9 cellular contexts compared by ENCODE assay signal in the genomic region with DNA sequence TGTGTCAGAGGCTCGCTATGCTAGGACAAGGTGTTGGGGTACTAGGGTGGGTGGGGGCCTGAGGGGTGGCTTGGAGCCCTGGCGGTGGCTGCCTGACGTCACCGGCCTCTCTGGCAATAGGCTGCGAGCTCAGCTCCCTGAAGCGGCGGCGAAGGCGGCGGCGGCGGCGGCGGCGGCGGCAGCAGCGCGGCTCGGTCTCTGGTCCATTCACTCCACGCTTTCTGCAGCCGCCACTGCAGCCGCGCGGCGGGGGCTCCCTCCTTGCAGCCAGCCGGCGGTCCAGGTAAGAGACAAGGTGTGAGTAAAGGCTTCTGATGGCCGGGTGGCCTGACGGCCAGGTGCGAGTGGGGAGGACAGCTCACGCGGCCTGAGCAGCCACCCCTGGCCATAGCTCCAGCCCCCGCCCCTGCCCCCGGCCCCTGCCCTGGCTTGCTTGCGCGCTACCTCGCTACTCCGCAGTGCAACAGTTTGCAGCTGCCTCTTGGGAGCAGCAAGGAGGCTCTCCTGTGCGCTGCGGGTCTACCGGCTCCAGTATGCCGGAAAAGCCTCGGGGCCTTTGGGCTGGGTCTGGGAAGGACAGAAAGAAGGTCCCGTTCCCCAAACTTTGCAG. TPM values are rescaled to one million over a fixed set of nuclear protein-coding genes. Genes with fewer than 3 reads are reported as not detected.
DNase-seq lines count a peak whose midpoint lies in the region; ATAC-seq, FAIRE-seq and TF ChIP-seq lines count a peak whose summit lies in the region.
"Had no signal": no experiment of that assay in that cellular context is flagged by ENCODE, and none has a peak within 500 bp of the region (broad histone marks: within the 10 kb centered on the region; RNA-seq: fewer than 3 reads in every experiment).

A gene (plus strand): TSS at position 210 of the 610 bp plus-strand sequence. CDS start 1,444 bp downstream, outside the sequence.

- peaks cover 0 to 29% (median 3%) of the 10 kb centered on the region in 4 donors for H3K27me3 ChIP-seq in pancreas
- H3K27me3 ChIP-seq in HepG2 (ENCODE audit: control insufficient read depth in 1 of 2, insufficient read depth in 2 of 2, low read length in 2 of 2): no peaks in the 10 kb centered on the region

- no peaks in the 10 kb centered on the region for H3K9me3 ChIP-seq in pancreas
- H3K9me3 ChIP-seq in HepG2 (ENCODE audit: low read length): no peaks in the 10 kb centered on the region
- H3K9me3 ChIP-seq: left lung had no signal

- no peaks in the 10 kb centered on the region for H3K79me2 ChIP-seq in HepG2 (ENCODE audit: insufficient read depth, low read length)

- TF ChIP-seq RAD21 in HepG2 (CRISPR knock-in tag; IDR thresholded peaks at IDR 0.05): no peak

- H3K9me3 Mint-ChIP-seq in stimulated activated memory B cell treated with anti-CD40 and anti-IgM and Interleukin-4, amounts not matched to agents 10 μg/mL and 1 μg/mL and 100 μg/mL, for 72 hours: peaks cover 4% of the 10 kb centered on the region

- no peaks in the 10 kb centered on the region for H4K20me1 ChIP-seq in HepG2 (ENCODE audit: insufficient read depth, low read length)

- no peak for FAIRE-seq in pancreas (lab: Jason Lieb, UNC)
- FAIRE-seq in HepG2 (lab: Jason Lieb, UNC): no peak

- ATAC-seq in pancreas (peak in 3 of 4 donors; percentile 20 to 64 (median 54)), HepG2 (no peak; the same call in 2 of the 3 replicates), GM21737 (IDR thresholded peaks at IDR 0.05; ENCODE audit: unreplicated experiment) (no peak)
- ATAC-seq in stimulated activated memory B cell treated with anti-CD40 and anti-IgM and Interleukin-4, amounts not matched to agents 10 μg/mL and 1 μg/mL and 100 μg/mL, for 72 hours: no peak

- POLR2A ChIA-PET in HepG2 (lab: Yijun Ruan, JAX): no interaction called here

- TF ChIP-seq POLR2A in HepG2 (IDR thresholded peaks at IDR 0.05; ENCODE audit: insufficient read depth in 1 of 2, low read depth in 2 of 2, low read length in 2 of 2) (no peak), lower leg skin (IDR thresholded peaks at IDR 0.05) (no peak)

- in situ Hi-C loops in HepG2 (cut with HindIII; ENCODE audit: extremely low pct_ligation_motif_present, low pct_unique_long_range_greater_than_20kb): no loop called here

- no peak within 1 kb of the TSS for H2AFZ ChIP-seq in HepG2 (ENCODE audit: low read length)

- peaks cover 6% of the 10 kb centered on the region for H3K36me3 Mint-ChIP-seq in stimulated activated memory B cell treated with anti-CD40 and anti-IgM and Interleukin-4, amounts not matched to agents 10 μg/mL and 1 μg/mL and 100 μg/mL, for 72 hours

- H3K4me1 ChIP-seq in pancreas: peaks cover 0 to 4% (median 0%) of the 10 kb centered on the region in 3 donors
- H3K4me1 ChIP-seq in HepG2 (ENCODE audit: insufficient read depth, low read length): no peaks in the 10 kb centered on the region

- no peak within 1 kb of the TSS for H3K27ac ChIP-seq in pancreas
- no peak within 1 kb of the TSS for H3K27ac ChIP-seq in HepG2 (ENCODE audit: extremely low read length, insufficient read depth, low read length)
- H3K27ac ChIP-seq: left lung had no signal

- CTCF ChIA-PET in HepG2 (lab: Yijun Ruan, JAX; ENCODE audit: low intra/inter-chr PET ratio, low total read pairs): no interaction called here

- no peak within 1 kb of the TSS for H3K4me3 Mint-ChIP-seq in stimulated activated memory B cell treated with anti-CD40 and anti-IgM and Interleukin-4, amounts not matched to agents 10 μg/mL and 1 μg/mL and 100 μg/mL, for 72 hours

- H3K4me3 ChIP-seq in fibroblast of the aortic adventitia (ENCODE audit: low read depth, low read length) (peak within 1 kb of the TSS; percentile 64), pancreas (peak within 1 kb of the TSS in 2 of 4 donors; percentile 12 to 23), HepG2 (replicated peaks in 1 of 3; ENCODE audit: insufficient read depth in 1 of 3, low read depth in 2 of 3, low read length in 3 of 3) (no peak within 1 kb of the TSS), lower leg skin (ENCODE audit: low read depth, poor library complexity, severe bottlenecking) (no peak within 1 kb of the TSS)
- H3K4me3 ChIP-seq: left lung had no signal

- no peak for TF ChIP-seq EP300 in HepG2 (IDR thresholded peaks at IDR 0.05; ENCODE audit: low read depth in 2 of 2, low read length in 2 of 2)
- no peak for TF ChIP-seq EP300 in HepG2 (CRISPR knock-in tag; IDR thresholded peaks at IDR 0.05; ENCODE audit: borderline replicate concordance)

- no peak within 1 kb of the TSS for H3K27ac Mint-ChIP-seq in stimulated activated memory B cell treated with anti-CD40 and anti-IgM and Interleukin-4, amounts not matched to agents 10 μg/mL and 1 μg/mL and 100 μg/mL, for 72 hours

- BruUV-seq in HepG2 (replicated peaks; lab: Mats Ljungman, UMichigan): no TSS peak

- H3K9ac ChIP-seq in HepG2 (ENCODE audit: insufficient read depth, low read depth, low read length): no peak within 1 kb of the TSS

- 1% methylated on average over 29 to 44 of the region's 44 CpGs for WGBS in pancreas, 2 donors
- 4% methylated on average over 5 of the region's 44 CpGs for WGBS in HepG2 (ENCODE audit: low lambda C conversion rate)
- WGBS in lower leg skin, 2 donors: 2 to 3% methylated on average over 13 to 43 of the region's 44 CpGs

- no peak within 1 kb of the TSS for H3K4me2 ChIP-seq in HepG2 (ENCODE audit: low read depth, low read length)

- H3K27me3 Mint-ChIP-seq in stimulated activated memory B cell treated with anti-CD40 and anti-IgM and Interleukin-4, amounts not matched to agents 10 μg/mL and 1 μg/mL and 100 μg/mL, for 72 hours: peaks cover 44% of the 10 kb centered on the region

- intact Hi-C loops in pancreas (cut with DNase I): no loop called here
- intact Hi-C loops in HepG2 (cut with micrococcal nuclease; ENCODE audit: unreplicated experiment): no loop called here
- intact Hi-C loops in lower leg skin (cut with DNase I; ENCODE audit: low total_unique reads): no loop called here

- H3K4me1 Mint-ChIP-seq in stimulated activated memory B cell treated with anti-CD40 and anti-IgM and Interleukin-4, amounts not matched to agents 10 μg/mL and 1 μg/mL and 100 μg/mL, for 72 hours: no peaks in the 10 kb centered on the region

- peak; percentile 8 for DNase-seq in COR-L47 (lab: John Stamatoyannopoulos, UW)
- DNase-seq in NCI-H510A treated with DMSO at 0.1 percent for 48 hours (lab: John Stamatoyannopoulos, UW): peak; percentile 68
- DNase-seq in fibroblast of the aortic adventitia (ENCODE audit: low read depth): peak; percentile 8
- DNase-seq in pancreas: peak in 2 of 6 donors; percentile 57 to 63
- no peak for DNase-seq in HepG2 (ENCODE audit: low spot score)
- no peak for DNase-seq in lower leg skin (ENCODE audit: low spot score in 2 of 2)

- TF ChIP-seq CTCF in fibroblast of the aortic adventitia (IDR thresholded peaks at IDR 0.05; ENCODE audit: insufficient read depth, low read length) (no peak), pancreas (IDR thresholded peaks at IDR 0.05) (no peak), HepG2 (CRISPR knock-in tag; IDR thresholded peaks at IDR 0.05) (no peak), lower leg skin (IDR thresholded peaks at IDR 0.05) (no peak)

- H3K36me3 ChIP-seq in pancreas: no peaks in the 10 kb centered on the region
- no peaks in the 10 kb centered on the region for H3K36me3 ChIP-seq in HepG2 (replicated peaks in 1 of 2; ENCODE audit: control insufficient read depth in 1 of 2, insufficient read depth in 2 of 2, low read length in 2 of 2)
- H3K36me3 ChIP-seq: left lung had no signal

TF ChIP-seq in HepG2, 621 proteins besides CTCF, POLR2A, EP300 and RAD21 (continues in another document):
- TF ChIP-seq ZNF672 (CRISPR knock-in tag; IDR thresholded peaks at IDR 0.05) (no peak), ZNF260 (CRISPR knock-in tag; IDR thresholded peaks at IDR 0.05; ENCODE audit: borderline replicate concordance, low read depth) (no peak)
- TF ChIP-seq, protein P1, sequence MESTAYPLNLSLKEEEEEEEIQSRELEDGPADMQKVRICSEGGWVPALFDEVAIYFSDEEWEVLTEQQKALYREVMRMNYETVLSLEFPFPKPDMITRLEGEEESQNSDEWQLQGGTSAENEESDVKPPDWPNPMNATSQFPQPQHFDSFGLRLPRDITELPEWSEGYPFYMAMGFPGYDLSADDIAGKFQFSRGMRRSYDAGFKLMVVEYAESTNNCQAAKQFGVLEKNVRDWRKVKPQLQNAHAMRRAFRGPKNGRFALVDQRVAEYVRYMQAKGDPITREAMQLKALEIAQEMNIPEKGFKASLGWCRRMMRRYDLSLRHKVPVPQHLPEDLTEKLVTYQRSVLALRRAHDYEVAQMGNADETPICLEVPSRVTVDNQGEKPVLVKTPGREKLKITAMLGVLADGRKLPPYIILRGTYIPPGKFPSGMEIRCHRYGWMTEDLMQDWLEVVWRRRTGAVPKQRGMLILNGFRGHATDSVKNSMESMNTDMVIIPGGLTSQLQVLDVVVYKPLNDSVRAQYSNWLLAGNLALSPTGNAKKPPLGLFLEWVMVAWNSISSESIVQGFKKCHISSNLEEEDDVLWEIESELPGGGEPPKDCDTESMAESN (CRISPR knock-in tag; conservative IDR thresholded peaks at IDR 0.05): no peak

RNA-seq across cellular contexts. Expression of the gene that starts here (rescaled TPM):
- total RNA-seq in fibroblast of the aortic adventitia (ENCODE audit: low replicate concordance) (0.09 TPM in 1 of 2 replicates, not detected in the other), pancreas (not detected), HepG2 (2016; rRNA removed; fragmentation: Illumina TruSeq; extraction: Trizol) (not detected in 2 replicates), lower leg skin (under 1 TPM in 1 of 4 donors, not detected in 3; 0.03 TPM)
- polyA plus RNA-seq in pancreas (not detected), HepG2 (2011; rRNA removed) (not detected in 2 replicates)
- total RNA-seq in HepG2 (2016; cell fraction: cytosol; rRNA removed; fragmentation: Illumina TruSeq; extraction: Trizol; ENCODE audit: low read depth): not detected in 2 replicates
- total RNA-seq in HepG2 (2016; cell fraction: insoluble cytoplasmic fraction; rRNA removed; fragmentation: Illumina TruSeq; extraction: Trizol): not detected in 2 replicates
- not detected in 2 replicates for total RNA-seq in HepG2 (2016; cell fraction: membrane; rRNA removed; fragmentation: Illumina TruSeq; extraction: Trizol)
- total RNA-seq in HepG2 (2016; cell fraction: nucleus; rRNA removed; fragmentation: Illumina TruSeq; extraction: Trizol): not detected in 2 replicates
- polyA plus RNA-seq in HepG2 (2011; cell fraction: cytosol; rRNA removed): not detected in 2 replicates
- not detected in 2 replicates for polyA plus RNA-seq in HepG2 (2011; cell fraction: nucleus; rRNA removed)
- polyA plus RNA-seq in HepG2 (2012): not detected in 2 replicates
- polyA plus RNA-seq in HepG2 (2016; cell fraction: cytosol; fragmentation: Illumina TruSeq; extraction: Trizol; ENCODE audit: low read depth): not detected in 2 replicates
- not detected in 2 replicates for polyA plus RNA-seq in HepG2 (2016; cell fraction: insoluble cytoplasmic fraction; fragmentation: Illumina TruSeq; extraction: Trizol; ENCODE audit: low read depth)
- polyA plus RNA-seq in HepG2 (2016; cell fraction: membrane; fragmentation: Illumina TruSeq; extraction: Trizol; ENCODE audit: low read depth): not detected in 2 replicates
- not detected in 2 replicates for polyA plus RNA-seq in HepG2 (2016; cell fraction: nucleus; fragmentation: Illumina TruSeq; extraction: Trizol; ENCODE audit: insufficient read depth, low read depth)
- polyA minus RNA-seq in HepG2 (2011; rRNA and poly(A)+ RNA removed; ENCODE audit: low replicate concordance): not detected in 2 replicates
- polyA minus RNA-seq in HepG2 (2011; cell fraction: cytosol; rRNA and poly(A)+ RNA removed): not detected in 2 replicates
- polyA minus RNA-seq in HepG2 (2011; cell fraction: nucleus; rRNA and poly(A)+ RNA removed): not detected in 2 replicates
- total RNA-seq: left lung had no signal

Comparison
In these comparisons a context has a peak if more than half of its experiments do, and no peak if none do; other contexts are left out.
1. Peak in DNase-seq and H3K4me3 ChIP-seq in fibroblast of the aortic adventitia; RNA of the gene not detected or under 1 TPM.
2. Peak in ATAC-seq in pancreas; RNA of the gene not detected or under 1 TPM.
3. DNase-seq: peak in COR-L47 (single experiment) and NCI-H510A treated with DMSO at 0.1 percent for 48 hours (single experiment); none in HepG2 (single experiment) and lower leg skin (0 of 2).